ENCODE assay signal across 1 cellular context in genomic region chr2:232315049-232315922, GRCh38.
TF ChIP-seq lines count a peak whose summit lies in the region.

No MANE protein-coding gene starts in this region.

TF ChIP-seq in GM23338, 12 proteins besides CTCF, POLR2A, EP300 and RAD21 (continued from another document):
- no peak for TF ChIP-seq NANOG (IDR thresholded peaks at IDR 0.05; ENCODE audit: borderline replicate concordance)
TF ChIP-seq in GM23338: peak in this region for 0.
